Comparison of ENCODE assay signal across 8 cellular contexts in the genomic region with DNA sequence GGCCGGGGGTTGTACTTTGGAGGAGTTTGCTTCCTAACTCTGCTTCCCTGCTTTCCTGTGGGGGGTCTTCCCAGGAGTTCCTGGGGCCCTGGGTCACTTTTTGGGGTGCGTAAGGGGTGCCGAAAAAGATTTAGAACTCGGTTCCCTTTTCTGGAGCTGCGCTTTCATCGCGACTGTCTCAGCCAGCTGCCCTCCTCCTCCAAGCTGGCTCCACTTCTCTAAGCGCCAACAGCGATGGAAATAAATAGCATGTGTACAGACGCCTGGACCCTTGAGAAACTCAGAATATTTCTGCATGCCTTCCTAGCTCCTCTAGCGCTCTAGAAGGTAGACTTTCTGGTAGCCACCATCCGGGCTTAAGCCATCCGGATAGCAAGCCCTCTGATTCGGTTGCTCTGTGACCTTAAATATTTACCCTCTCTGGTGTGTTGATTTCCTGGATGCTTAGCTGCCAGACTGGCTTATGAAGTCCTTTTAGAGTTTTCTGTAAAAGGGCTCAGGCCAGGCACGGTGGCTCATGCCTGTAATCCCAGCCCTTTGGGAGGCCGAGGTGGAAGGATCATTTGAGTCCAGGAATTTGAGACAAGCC.
DNase-seq lines count a peak whose midpoint lies in the region; ATAC-seq, FAIRE-seq and TF ChIP-seq lines count a peak whose summit lies in the region.
"Not testable (repeated sequence)": the region's sequence is repeated elsewhere in the genome, so short reads cannot be mapped to it uniquely, and the experiment has no call there.

No MANE protein-coding gene starts in this region.

- TF ChIP-seq RAD21 in HepG2 (CRISPR knock-in tag; IDR thresholded peaks at IDR 0.05) = not testable (repeated sequence)

- FAIRE-seq in HepG2 (lab: Jason Lieb, UNC) = peak; percentile 74

- not testable (repeated sequence) for TF ChIP-seq CTCF in Panc1 (IDR thresholded peaks at IDR 0.05); HepG2 (CRISPR knock-in tag; IDR thresholded peaks at IDR 0.05)

- not testable (repeated sequence) for H3K4me2 ChIP-seq in HepG2 (ENCODE audit: low read depth, low read length)

- not testable (repeated sequence) for H3K4me1 Mint-ChIP-seq in stimulated activated naive CD8-positive, alpha-beta T cell treated with anti-CD3 and anti-CD28 coated beads, Interleukin-15, amount 100 ng/mL, for 72 hours

- not testable (repeated sequence) for H3K27ac ChIP-seq in Panc1 (ENCODE audit: low read length); HepG2 (ENCODE audit: extremely low read length, insufficient read depth, low read length)

- peak; percentile 16 for ATAC-seq in GM18907 (IDR thresholded peaks at IDR 0.05; ENCODE audit: unreplicated experiment)
- ATAC-seq in GM19468 (IDR thresholded peaks at IDR 0.05; ENCODE audit: extremely low read depth, unreplicated experiment) = peak; percentile 14
- peak; percentile 16 for ATAC-seq in HG02763 (IDR thresholded peaks at IDR 0.05; ENCODE audit: unreplicated experiment)
- ATAC-seq in HG03135 (IDR thresholded peaks at IDR 0.05; ENCODE audit: unreplicated experiment) = peak; percentile 23
- peak; percentile 40 for ATAC-seq in Panc1
- peak; percentile 9 for ATAC-seq in esophagus mucosa
- ATAC-seq in HepG2 = peak; percentile 59
- ATAC-seq in stimulated activated naive CD8-positive, alpha-beta T cell treated with anti-CD3 and anti-CD28 coated beads, Interleukin-15, amount 100 ng/mL, for 72 hours = peak; percentile 24

- not testable (repeated sequence) for TF ChIP-seq POLR2A in HepG2 (IDR thresholded peaks at IDR 0.05; ENCODE audit: insufficient read depth in 1 of 2, low read depth in 2 of 2, low read length in 2 of 2)

- H2AFZ ChIP-seq in HepG2 (ENCODE audit: low read length) = not testable (repeated sequence)

- not testable (repeated sequence) for H3K79me2 ChIP-seq in HepG2 (ENCODE audit: insufficient read depth, low read length)

- not testable (repeated sequence) for H3K27ac Mint-ChIP-seq in stimulated activated naive CD8-positive, alpha-beta T cell treated with anti-CD3 and anti-CD28 coated beads, Interleukin-15, amount 100 ng/mL, for 72 hours

- H3K4me1 ChIP-seq in Panc1 (ENCODE audit: control insufficient read depth, insufficient read depth, low read length); HepG2 (ENCODE audit: insufficient read depth, low read length): not testable (repeated sequence)

- in situ Hi-C loops in Panc1 (cut with HindIII; ENCODE audit: low pct_unique_long_range_greater_than_20kb, low sequenced_read_pairs); HepG2 (cut with HindIII; ENCODE audit: extremely low pct_ligation_motif_present, low pct_unique_long_range_greater_than_20kb): not testable (repeated sequence)

- not testable (repeated sequence) for H3K36me3 ChIP-seq in Panc1 (ENCODE audit: control insufficient read depth, insufficient read depth, low read length); HepG2 (replicated peaks in 1 of 2; ENCODE audit: control insufficient read depth in 1 of 2, insufficient read depth in 2 of 2, low read length in 2 of 2)

- intact Hi-C loops in Panc1 (cut with micrococcal nuclease; ENCODE audit: unreplicated experiment); HepG2 (cut with micrococcal nuclease; ENCODE audit: unreplicated experiment): not testable (repeated sequence)

- not testable (repeated sequence) for H3K27me3 ChIP-seq in Panc1 (ENCODE audit: control insufficient read depth, insufficient read depth, low read length); HepG2 (ENCODE audit: control insufficient read depth in 1 of 2, insufficient read depth in 2 of 2, low read length in 2 of 2)

- CTCF ChIA-PET in Panc1 (lab: Charles Lee); HepG2 (lab: Yijun Ruan, JAX; ENCODE audit: low intra/inter-chr PET ratio, low total read pairs): not testable (repeated sequence)

- not testable (repeated sequence) for H3K4me3 Mint-ChIP-seq in stimulated activated naive CD8-positive, alpha-beta T cell treated with anti-CD3 and anti-CD28 coated beads, Interleukin-15, amount 100 ng/mL, for 72 hours

- POLR2A ChIA-PET in Panc1 (lab: Charles Lee); HepG2 (lab: Yijun Ruan, JAX): not testable (repeated sequence)

- not testable (repeated sequence) for H3K9ac ChIP-seq in HepG2 (ENCODE audit: insufficient read depth, low read depth, low read length)

- BruUV-seq in Panc1 (replicated peaks; lab: Mats Ljungman, UMichigan); HepG2 (replicated peaks; lab: Mats Ljungman, UMichigan): not testable (repeated sequence)

- no CpG with 5 or more reads among the region's 16 CpGs for WGBS in HepG2 (ENCODE audit: low lambda C conversion rate)

- H3K4me3 ChIP-seq in Panc1 (ENCODE audit: low read depth in 2 of 2, low read length in 2 of 2); HepG2 (replicated peaks in 1 of 3; ENCODE audit: insufficient read depth in 1 of 3, low read depth in 2 of 3, low read length in 3 of 3): not testable (repeated sequence)

- not testable (repeated sequence) for DNase-seq in Panc1 (ENCODE audit: low read depth, low spot score); HepG2 (ENCODE audit: low spot score); stimulated activated naive CD8-positive, alpha-beta T cell treated with anti-CD3 and anti-CD28 coated beads, Interleukin-15, amount 100 ng/mL, for 72 hours

- H3K9me3 ChIP-seq in Panc1 (ENCODE audit: control insufficient read depth, insufficient read depth, low read depth, low read length); HepG2 (ENCODE audit: low read length): not testable (repeated sequence)

- H4K20me1 ChIP-seq in HepG2 (ENCODE audit: insufficient read depth, low read length) = not testable (repeated sequence)

- not testable (repeated sequence) for H3K9me3 Mint-ChIP-seq in stimulated activated naive CD8-positive, alpha-beta T cell treated with anti-CD3 and anti-CD28 coated beads, Interleukin-15, amount 100 ng/mL, for 72 hours

- not testable (repeated sequence) for TF ChIP-seq EP300 in HepG2 (IDR thresholded peaks at IDR 0.05; ENCODE audit: low read depth in 2 of 2, low read length in 2 of 2); HepG2 (CRISPR knock-in tag; IDR thresholded peaks at IDR 0.05; ENCODE audit: borderline replicate concordance)

- not testable (repeated sequence) for H3K27me3 Mint-ChIP-seq in stimulated activated naive CD8-positive, alpha-beta T cell treated with anti-CD3 and anti-CD28 coated beads, Interleukin-15, amount 100 ng/mL, for 72 hours

Comparison
In these comparisons a context has a peak if more than half of its experiments do, and no peak if none do; other contexts are left out.
1. ATAC-seq: peak in every context shown above with its lines; median percentile 59 in HepG2; 40 in Panc1; 24 in stimulated activated naive CD8-positive, alpha-beta T cell treated with anti-CD3 and anti-CD28 coated beads, Interleukin-15, amount 100 ng/mL, for 72 hours; 23 in HG03135; 16 in GM18907; 16 in HG02763; 14 in GM19468; 9 in esophagus mucosa.